9 cellular contexts compared by ENCODE assay signal in genomic region chr21:46298083-46298412, GRCh38. TPM values are rescaled to one million over a fixed set of nuclear protein-coding genes. Genes with fewer than 3 reads are reported as not detected.
A peak's percentile ranks its signal among the peaks of the same experiment; 100 is the strongest.
DNase-seq lines count a peak whose midpoint lies in the region; ATAC-seq and TF ChIP-seq lines count a peak whose summit lies in the region.
"Had no signal": no experiment of that assay in that cellular context is flagged by ENCODE, and none has a peak within 500 bp of the region (broad histone marks: within the 10 kb centered on the region; RNA-seq: fewer than 3 reads in every experiment).

No MANE protein-coding gene starts in this region.

- peaks cover 36% of the 10 kb centered on the region for H3K36me3 Mint-ChIP-seq in activated T-cell treated with anti-CD3 and anti-CD28 coated beads, Interleukin-2, amount 50 U/mL, for 24 hours (ENCODE audit: low read depth)
- H3K36me3 Mint-ChIP-seq in central memory CD8-positive, alpha-beta T cell (ENCODE audit: insufficient read depth): peaks cover 3% of the 10 kb centered on the region

- peak overlapping the region; percentile 63 for H3K4me3 ChIP-seq in lower lobe of right lung
- peak overlapping the region; percentile 45 for H3K4me3 ChIP-seq in thymus (ENCODE audit: low read length)

- H3K4me1 ChIP-seq in lower lobe of right lung (peaks cover 16% of the 10 kb centered on the region), thymus (ENCODE audit: control insufficient read depth, insufficient read depth, low read length) (no peaks in the 10 kb centered on the region)

- H3K27me3 Mint-ChIP-seq in activated T-cell treated with anti-CD3 and anti-CD28 coated beads, Interleukin-2, amount 50 U/mL, for 24 hours: peaks cover 4% of the 10 kb centered on the region
- no peaks in the 10 kb centered on the region for H3K27me3 Mint-ChIP-seq in central memory CD8-positive, alpha-beta T cell

- H3K27ac Mint-ChIP-seq in activated T-cell treated with anti-CD3 and anti-CD28 coated beads, Interleukin-2, amount 50 U/mL, for 24 hours: no peak overlapping the region
- H3K27ac Mint-ChIP-seq in central memory CD8-positive, alpha-beta T cell (ENCODE audit: low read depth): peak overlapping the region; percentile 8

- H3K27me3 ChIP-seq in lower lobe of right lung (ENCODE audit: low read depth) (no peaks in the 10 kb centered on the region), thymus (ENCODE audit: control insufficient read depth, insufficient read depth) (peaks cover 13% of the 10 kb centered on the region)

- TF ChIP-seq CTCF in lower lobe of right lung (IDR thresholded peaks at IDR 0.05): no peak

- peak overlapping the region; percentile 57 for H3K4me3 Mint-ChIP-seq in activated T-cell treated with anti-CD3 and anti-CD28 coated beads, Interleukin-2, amount 50 U/mL, for 24 hours
- H3K4me3 Mint-ChIP-seq in central memory CD8-positive, alpha-beta T cell: peak overlapping the region; percentile 63

- H3K36me3 ChIP-seq in lower lobe of right lung (no peaks in the 10 kb centered on the region), thymus (ENCODE audit: control insufficient read depth, insufficient read depth) (peaks cover 33% of the 10 kb centered on the region)

- intact Hi-C loops in lower lobe of right lung (cut with DNase I): no loop called here

- no peaks in the 10 kb centered on the region for H3K9me3 ChIP-seq in lower lobe of right lung
- H3K9me3 ChIP-seq in thymus (ENCODE audit: control insufficient read depth): no peaks in the 10 kb centered on the region

- H3K27ac ChIP-seq in lower lobe of right lung (peak overlapping the region; percentile 53), thymus (ENCODE audit: low read depth) (peak overlapping the region; percentile 18)

- ATAC-seq in central memory CD8-positive, alpha-beta T cell (replicated peaks; ENCODE audit: extremely low read depth, poor library complexity, severe bottlenecking): no peak
- ATAC-seq in lower lobe of right lung: peak; percentile 14 to 36
- no peak for ATAC-seq in HG02973 (IDR thresholded peaks at IDR 0.05; ENCODE audit: unreplicated experiment)

- no peak for DNase-seq in activated T-cell treated with anti-CD3 and anti-CD28 coated beads, Interleukin-2, amount 50 U/mL, for 24 hours
- no peak for DNase-seq in activated T-cell treated with anti-CD3 and anti-CD28 coated beads for 4 hours
- DNase-seq in central memory CD8-positive, alpha-beta T cell (ENCODE audit: low spot score in 2 of 2): no peak
- peak; percentile 34 for DNase-seq in lower lobe of right lung
- DNase-seq in NCI-H524 treated with DMSO at 0.1 percent for 48 hours (lab: John Stamatoyannopoulos, UW): no peak
- DNase-seq in NCI-H2196 (lab: John Stamatoyannopoulos, UW; ENCODE audit: unreplicated experiment): no peak
- DNase-seq: RPMI8226 had no signal

- H3K9me3 Mint-ChIP-seq in activated T-cell treated with anti-CD3 and anti-CD28 coated beads, Interleukin-2, amount 50 U/mL, for 24 hours: no peaks in the 10 kb centered on the region
- no peaks in the 10 kb centered on the region for H3K9me3 Mint-ChIP-seq in central memory CD8-positive, alpha-beta T cell

- 56% methylated on average over 18 of the region's 18 CpGs for WGBS in thymus

- peaks cover 17% of the 10 kb centered on the region for H3K4me1 Mint-ChIP-seq in activated T-cell treated with anti-CD3 and anti-CD28 coated beads, Interleukin-2, amount 50 U/mL, for 24 hours (ENCODE audit: low read depth)
- no peaks in the 10 kb centered on the region for H3K4me1 Mint-ChIP-seq in central memory CD8-positive, alpha-beta T cell

RNA-seq across cellular contexts. Expression of gene YBEY, which starts 11.9 kb away (rescaled TPM):
- 20.4 TPM for total RNA-seq in lower lobe of right lung
- polyA plus RNA-seq in thymus: 27.8 TPM

RNA-seq across cellular contexts. Expression of gene MCM3AP, which starts 12.6 kb away (rescaled TPM):
- 96.2 TPM for total RNA-seq in lower lobe of right lung
- 80.4 TPM for polyA plus RNA-seq in thymus

RNA-seq across cellular contexts. Expression of gene C21orf58, which starts 25.6 kb away (rescaled TPM):
- total RNA-seq in lower lobe of right lung: 9.5 TPM
- polyA plus RNA-seq in thymus: 3.4 TPM

RNA-seq across cellular contexts. Expression of gene PCNT, which starts 25.9 kb away (rescaled TPM):
- 36.5 TPM for total RNA-seq in lower lobe of right lung
- 16.7 TPM for polyA plus RNA-seq in thymus

Comparison
In these comparisons a context has a peak if more than half of its experiments do, and no peak if none do; other contexts are left out.
1. ATAC-seq: peak in lower lobe of right lung (2 of 2); none in central memory CD8-positive, alpha-beta T cell (single experiment) and HG02973 (single experiment).